ENCODE assay signal across 8 cellular contexts in genomic region chr16:22194707-22195444, GRCh38. TPM values are rescaled to one million over a fixed set of nuclear protein-coding genes. Genes with fewer than 3 reads are reported as not detected.
DNase-seq lines count a peak whose midpoint lies in the region; ATAC-seq, FAIRE-seq and TF ChIP-seq lines count a peak whose summit lies in the region.

No MANE protein-coding gene starts in this region.

- no peak for TF ChIP-seq POLR2A in GM12878 (IDR thresholded peaks at IDR 0.05; ENCODE audit: low read depth, low read length)

- no peaks in the 10 kb centered on the region for H3K79me2 ChIP-seq in GM12878 (ENCODE audit: control insufficient read depth, insufficient read depth, low read length)

- TF ChIP-seq CTCF in GM12878 (IDR thresholded peaks at IDR 0.05 in 2 of 3, conservative IDR thresholded peaks at IDR 0.05 in 1 of 3; ENCODE audit: control insufficient read depth in 2 of 3, extremely low read depth in 1 of 3, insufficient read depth in 1 of 3, low read depth in 3 of 3, low read length in 3 of 3) (no peak), natural killer cell (IDR thresholded peaks at IDR 0.05) (no peak)

- no peaks in the 10 kb centered on the region for H3K9me3 ChIP-seq in GM12878 (replicated peaks; ENCODE audit: control insufficient read depth, insufficient read depth, low read length)

- H3K4me1 Mint-ChIP-seq in natural killer cell = peaks cover 44 to 63% of the 10 kb centered on the region in 2 donors

- no peaks in the 10 kb centered on the region for H4K20me1 ChIP-seq in GM12878 (ENCODE audit: control insufficient read depth, insufficient read depth)

- H3K27ac ChIP-seq in GM12878 (ENCODE audit: control insufficient read depth, insufficient read depth) = peak overlapping the region; percentile 77

- no peaks in the 10 kb centered on the region for H3K27me3 ChIP-seq in GM12878 (replicated peaks in 1 of 2; ENCODE audit: control insufficient read depth in 2 of 2, insufficient read depth in 2 of 2, low read length in 1 of 2)

- H3K36me3 Mint-ChIP-seq in natural killer cell = no peaks in the 10 kb centered on the region

- TF ChIP-seq RAD21 in GM12878 (IDR thresholded peaks at IDR 0.05; ENCODE audit: insufficient read depth, low read depth, low read length) = no peak

- WGBS in GM12878 (ENCODE audit: insufficient coverage, insufficient replicate concordance, low lambda C conversion rate, missing lambda C conversion rate) = 53% methylated on average over 9 of the region's 9 CpGs

- no peak overlapping the region for H3K4me3 ChIP-seq in GM12878

- H3K27ac Mint-ChIP-seq in natural killer cell = peak overlapping the region; percentile 91 to 95

- POLR2A ChIA-PET in GM12878 (lab: Charles Lee) = interaction anchor here (0.5 to 6.0 kb wide), 5 partner anchors 12 to 159 kb away, joined by 3 to 104 read pairs (median 6); partner anchors contain the start of genes EEF2K and POLR3E

- no peak overlapping the region; the same call in none of the 2 replicates for H2AFZ ChIP-seq in GM12878 (ENCODE audit: control insufficient read depth, low read depth, low read length)

- no peaks in the 10 kb centered on the region for H3K36me3 ChIP-seq in GM12878 (ENCODE audit: control insufficient read depth in 2 of 2, insufficient read depth in 2 of 2, low read length in 1 of 2)

- peak; percentile 10 for DNase-seq in stimulated activated CD4-positive, alpha-beta T cell treated with anti-CD3 and anti-CD28 coated beads, Interleukin-2, amount 100 ng/mL, for 4 hours (ENCODE audit: low read depth)
- DNase-seq in stimulated activated CD4-positive, alpha-beta T cell treated with anti-CD3 and anti-CD28 coated beads, Interleukin-4, amount 100 ng/mL, for 24 hours = no peak
- DNase-seq in GM12878 (ENCODE audit: low read depth, low spot score) (peak; percentile 49), natural killer cell (no peak), amygdala (lab: John Stamatoyannopoulos, UW) (no peak), pons (ENCODE audit: low spot score) (no peak), ureter (ENCODE audit: low spot score) (no peak)

- in situ Hi-C loops in GM12878 (cut with MboI) = loop anchor here (5.0 kb wide), 1 partner anchor 102 kb away; the partner anchor contains the start of gene POLR3E

- no peaks in the 10 kb centered on the region for H3K27me3 Mint-ChIP-seq in natural killer cell (ENCODE audit: low read depth in 2 of 2)

- H3K4me3 Mint-ChIP-seq in natural killer cell = peak overlapping the region; percentile 89

- CTCF ChIA-PET in GM12878 (lab: Yijun Ruan, JAX) = interaction anchor here (0.5 to 8.4 kb wide), 4 partner anchors 12 to 104 kb away, joined by 3 to 132 read pairs (median 48); partner anchors contain the start of genes EEF2K and POLR3E

- SMC1A ChIA-PET in GM12878 (lab: Charles Lee; ENCODE audit: uncharacterized antibody, unreplicated experiment) = interaction anchor here (0.6 to 9.0 kb wide), 8 partner anchors 10 to 242 kb away, joined by 3 to 86 read pairs (median 10); partner anchors contain the start of genes EEF2K and POLR3E

- H3K9me3 Mint-ChIP-seq in natural killer cell = peaks cover 0 to 3% of the 10 kb centered on the region in 2 donors

- RAD21 ChIA-PET in GM12878 (lab: Charles Lee; ENCODE audit: unreplicated experiment) = interaction anchor here (1.0 to 7.8 kb wide), 4 partner anchors 12 to 159 kb away, joined by 3 to 74 read pairs (median 33); partner anchors contain the start of genes EEF2K and POLR3E

- FAIRE-seq in GM12878 (lab: Jason Lieb, UNC) = no peak

- ATAC-seq in GM12878 (0 out of 3 replicates have a peak, but pooled peaks have one; percentile 1), natural killer cell (no peak), HG03571 (IDR thresholded peaks at IDR 0.05; ENCODE audit: unreplicated experiment) (no peak)

- BruUV-seq in GM12878 (replicated peaks; lab: Mats Ljungman, UMichigan) = no TSS peak

- intact Hi-C loops in GM12878 (cut with micrococcal nuclease; ENCODE audit: unreplicated experiment) = loop anchor here (1.0 to 5.0 kb wide), 3 partner anchors 11 to 177 kb away; partner anchors contain the start of genes CDR2, EEF2K and POLR3E
- intact Hi-C loops in natural killer cell (cut with micrococcal nuclease) = loop anchor here (1.0 to 5.0 kb wide), 4 partner anchors 11 to 598 kb away; partner anchors contain the start of genes EEF2K, METTL9 and POLR3E

- peak overlapping the region; percentile 81 for H3K4me2 ChIP-seq in GM12878 (ENCODE audit: control insufficient read depth, insufficient read depth)

- TF ChIP-seq EP300 in GM12878 (IDR thresholded peaks at IDR 0.05; ENCODE audit: borderline replicate concordance in 1 of 2, control insufficient read depth in 1 of 2, low read depth in 2 of 2, low read length in 2 of 2) = no peak

- H3K4me1 ChIP-seq in GM12878 (ENCODE audit: control insufficient read depth, insufficient read depth, low read length) = peaks cover 39% of the 10 kb centered on the region

- H3K9ac ChIP-seq in GM12878 (ENCODE audit: control insufficient read depth, insufficient read depth, low read length) = no peak overlapping the region

TF ChIP-seq in GM12878, 131 proteins besides CTCF, POLR2A, EP300 and RAD21 (continues in another document):
- TF ChIP-seq BRCA1 (IDR thresholded peaks at IDR 0.05; ENCODE audit: low read depth, low read length) (no peak), STAT3 (IDR thresholded peaks at IDR 0.05; ENCODE audit: low read depth, low read length) (no peak), ATF2 (IDR thresholded peaks at IDR 0.05; ENCODE audit: low read length) (no peak), RELA (IDR thresholded peaks at IDR 0.05; ENCODE audit: borderline replicate concordance, partially characterized antibody) (peak; percentile 75), PAX5 (IDR thresholded peaks at IDR 0.05; ENCODE audit: borderline replicate concordance, low read depth, low read length) (no peak), PAX8 (IDR thresholded peaks at IDR 0.05) (no peak), NBN (IDR thresholded peaks at IDR 0.05) (no peak), RAD51 (IDR thresholded peaks at IDR 0.05) (no peak)

RNA-seq across cellular contexts. Expression of gene EEF2K, which starts 11.2 kb away (rescaled TPM):
- total RNA-seq in GM12878 (2013; cell fraction: nucleolus; rRNA removed) = 97.4 and 104 TPM in 2 replicates
- 11.1 and 11.9 TPM in 2 replicates for total RNA-seq in GM12878 (2014; rRNA removed)
- 14.6 and 14.7 TPM in 2 replicates for total RNA-seq in GM12878 (2014; rRNA removed; fragmentation: Illumina TruSeq; extraction: Trizol)
- total RNA-seq in GM12878 (2021) = 26.7 and 29.6 TPM in 2 replicates
- 6.6 TPM for polyA plus RNA-seq in GM12878 (2011; ENCODE audit: low read depth)
- polyA plus RNA-seq in GM12878 (2011; rRNA removed) = 13.4 and 23.0 TPM in 2 replicates
- polyA plus RNA-seq in GM12878 (2011; cell fraction: cytosol; rRNA removed) = 32.0 and 43.1 TPM in 2 replicates
- 54.2 and 56.6 TPM in 2 replicates for polyA plus RNA-seq in GM12878 (2011; cell fraction: nucleus; rRNA removed)
- polyA plus RNA-seq in GM12878 (2012) = 8.8 and 10.3 TPM in 2 replicates
- 11.6 and 19.2 TPM in 2 replicates for polyA plus RNA-seq in GM12878 (2014; fragmentation: Illumina TruSeq; extraction: Trizol)
- 1 to 10 TPM; 2.0 to 2.4 TPM for polyA plus RNA-seq in GM12878 (2014; fragmentation: Nextera tagmentation; extraction: Ambion mirVana)
- polyA plus RNA-seq in GM12878 (2014; rRNA removed) = 12.6 and 14.9 TPM in 2 replicates
- 10 to 100 TPM; 10.3 to 10.6 TPM for polyA plus RNA-seq in GM12878 (2016; fragmentation: Nextera tagmentation; extraction: Ambion mirVana)
- 61.4 and 62.1 TPM in 2 replicates for polyA minus RNA-seq in GM12878 (2011; rRNA and poly(A)+ RNA removed)
- 17.2 and 17.9 TPM in 2 replicates for polyA minus RNA-seq in GM12878 (2011; cell fraction: cytosol; rRNA and poly(A)+ RNA removed)
- 14.6 and 38.2 TPM in 2 replicates for polyA minus RNA-seq in GM12878 (2011; cell fraction: nucleus; rRNA and poly(A)+ RNA removed)
- total RNA-seq in natural killer cell = 10 to 100 TPM; 12.6 to 33.5 (median 22.9) TPM
- total RNA-seq in ureter = 52.7 TPM

RNA-seq across cellular contexts. Expression of gene SDR42E2, which starts 32.6 kb away (rescaled TPM):
- 0.13 TPM in 1 of 2 replicates, not detected in the other for total RNA-seq in GM12878 (2013; cell fraction: nucleolus; rRNA removed)
- total RNA-seq in GM12878 (2014; rRNA removed) (not detected in 2 replicates), GM12878 (2014; rRNA removed; fragmentation: Illumina TruSeq; extraction: Trizol) (0.05 TPM in 1 of 2 replicates, not detected in the other), GM12878 (2021) (not detected in 2 replicates), natural killer cell (1 to 10 TPM in 1 of 3 donors, under 1 TPM in 2; 0.92 to 1.9 (median 0.93) TPM), ureter (0.18 TPM)
- polyA plus RNA-seq in GM12878 (2011; ENCODE audit: low read depth) = not detected
- polyA plus RNA-seq in GM12878 (2011; rRNA removed) (0.06 and 0.07 TPM in 2 replicates), GM12878 (2014; fragmentation: Illumina TruSeq; extraction: Trizol) (0.01 TPM in 1 of 2 replicates, not detected in the other), GM12878 (2014; fragmentation: Nextera tagmentation; extraction: Ambion mirVana) (under 1 TPM; 0.05 to 0.09 TPM), GM12878 (2014; rRNA removed) (not detected in 2 replicates), GM12878 (2016; fragmentation: Nextera tagmentation; extraction: Ambion mirVana) (under 1 TPM; 0.09 TPM)
- polyA plus RNA-seq in GM12878 (2011; cell fraction: cytosol; rRNA removed) = not detected in 2 replicates
- 0.10 TPM in 2 replicates for polyA plus RNA-seq in GM12878 (2011; cell fraction: nucleus; rRNA removed)
- 0.10 TPM in 1 of 2 replicates, not detected in the other for polyA plus RNA-seq in GM12878 (2012)
- 0.07 TPM in 1 of 2 replicates, not detected in the other for polyA minus RNA-seq in GM12878 (2011; rRNA and poly(A)+ RNA removed)
- polyA minus RNA-seq in GM12878 (2011; cell fraction: cytosol; rRNA and poly(A)+ RNA removed) = not detected in 2 replicates
- 0.38 and 0.48 TPM in 2 replicates for polyA minus RNA-seq in GM12878 (2011; cell fraction: nucleus; rRNA and poly(A)+ RNA removed)

Comparison
In these comparisons a context has a peak if more than half of its experiments do, and no peak if none do; other contexts are left out.
1. DNase-seq: peak in stimulated activated CD4-positive, alpha-beta T cell treated with anti-CD3 and anti-CD28 coated beads, Interleukin-2, amount 100 ng/mL, for 4 hours (single experiment) and GM12878 (single experiment); none in stimulated activated CD4-positive, alpha-beta T cell treated with anti-CD3 and anti-CD28 coated beads, Interleukin-4, amount 100 ng/mL, for 24 hours (single experiment), natural killer cell (single experiment), amygdala (0 of 56), pons (single experiment) and ureter (single experiment).